Comparison of ENCODE assay signal across 31 cellular contexts in the genomic region with DNA sequence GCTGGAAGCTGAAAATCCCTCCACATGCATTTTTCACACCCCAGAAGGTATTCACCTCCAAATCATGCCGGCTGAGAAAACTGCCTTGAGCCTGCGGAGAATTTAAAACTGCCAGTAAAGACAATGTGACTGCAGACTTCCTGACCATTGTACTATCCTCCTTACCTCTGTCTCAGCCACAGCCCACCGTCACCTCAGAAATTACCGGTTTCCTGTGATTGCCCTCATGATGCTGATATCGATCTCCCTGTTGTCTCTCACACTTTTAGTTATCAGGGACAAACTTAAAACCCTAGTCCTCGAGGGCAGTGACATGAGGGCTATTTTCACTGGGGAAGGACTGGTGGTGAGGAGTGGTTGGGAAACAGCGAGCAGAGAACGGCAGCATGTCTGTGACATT. TPM values are rescaled to one million over a fixed set of nuclear protein-coding genes. Genes with fewer than 3 reads are reported as not detected.
"Had no signal": no experiment of that assay in that cellular context is flagged by ENCODE, and none has a peak within 500 bp of the region (broad histone marks: within the 10 kb centered on the region; RNA-seq: fewer than 3 reads in every experiment).

No MANE protein-coding gene starts in this region.

- DNase-seq: natural killer cell; occipital lobe; ovary; posterior cingulate gyrus; psoas muscle; right cardiac atrium; right lobe of liver; sigmoid colon; small intestine; stimulated activated CD4-positive, alpha-beta T cell treated with anti-CD3 and anti-CD28 coated beads, Interleukin-15, amount 100 ng/mL, for 24 hours; stimulated activated CD4-positive, alpha-beta T cell treated with anti-CD3 and anti-CD28 coated beads, Interleukin-2, amount 100 ng/mL, for 24 hours; stimulated activated CD4-positive, alpha-beta T cell treated with anti-CD3 and anti-CD28 coated beads, Interleukin-2, amount 100 ng/mL, for 48 hours; stimulated activated CD4-positive, alpha-beta T cell treated with anti-CD3 and anti-CD28 coated beads, Interleukin-4, amount 100 ng/mL, for 24 hours; stimulated activated naive B cell treated with anti-CD40 and anti-IgM and Interleukin-4, amounts not matched to agents 10 μg/mL and 1 μg/mL and 100 μg/mL, for 72 hours; stimulated activated naive CD4-positive, alpha-beta T cell treated with Interleukin-2 at 50 U/mL for 16 hours; stimulated activated naive CD8-positive, alpha-beta T cell treated with anti-CD3 and anti-CD28 coated beads, Interleukin-15, amount 100 ng/mL, for 72 hours; substantia nigra; testis; tibial artery; transverse colon; upper lobe of right lung; uterus had no signal

- ATAC-seq: natural killer cell; psoas muscle; right cardiac atrium; right lobe of liver; stimulated activated effector memory CD8-positive, alpha-beta T cell treated with anti-CD3 and anti-CD28 coated beads, Interleukin-12 subunit alpha, Interleukin-12 subunit beta, amount 100 ng/mL, for 72 hours; stimulated activated naive B cell treated with anti-CD40 and anti-IgM and Interleukin-4, amounts not matched to agents 10 μg/mL and 1 μg/mL and 100 μg/mL, for 72 hours; stimulated activated naive CD8-positive, alpha-beta T cell treated with anti-CD3 and anti-CD28 coated beads, Interleukin-15, amount 100 ng/mL, for 72 hours; upper lobe of right lung had no signal

- H3K27me3 ChIP-seq: neural progenitor cell, ovary, right lobe of liver, testis, uterus had no signal

- H3K36me3 ChIP-seq: neural progenitor cell, ovary, right lobe of liver, sigmoid colon, suprapubic skin, tibial artery, transverse colon, upper lobe of right lung, uterus had no signal

- H3K9me3 Mint-ChIP-seq: natural killer cell; nephron; neural progenitor cell; stimulated activated effector memory CD8-positive, alpha-beta T cell treated with anti-CD3 and anti-CD28 coated beads, Interleukin-12 subunit alpha, Interleukin-12 subunit beta, amount 100 ng/mL, for 72 hours; stimulated activated naive B cell treated with anti-CD40 and anti-IgM and Interleukin-4, amounts not matched to agents 10 μg/mL and 1 μg/mL and 100 μg/mL, for 72 hours; stimulated activated naive CD8-positive, alpha-beta T cell treated with anti-CD3 and anti-CD28 coated beads, Interleukin-15, amount 100 ng/mL, for 72 hours; type B pancreatic cell had no signal

- H3K27ac Mint-ChIP-seq: natural killer cell; nephron; neural progenitor cell; progenitor cell of endocrine pancreas; stimulated activated effector memory CD8-positive, alpha-beta T cell treated with anti-CD3 and anti-CD28 coated beads, Interleukin-12 subunit alpha, Interleukin-12 subunit beta, amount 100 ng/mL, for 72 hours; stimulated activated naive B cell treated with anti-CD40 and anti-IgM and Interleukin-4, amounts not matched to agents 10 μg/mL and 1 μg/mL and 100 μg/mL, for 72 hours; stimulated activated naive CD8-positive, alpha-beta T cell treated with anti-CD3 and anti-CD28 coated beads, Interleukin-15, amount 100 ng/mL, for 72 hours; type B pancreatic cell had no signal

- H3K4me3 Mint-ChIP-seq: natural killer cell; nephron; neural progenitor cell; stimulated activated effector memory CD8-positive, alpha-beta T cell treated with anti-CD3 and anti-CD28 coated beads, Interleukin-12 subunit alpha, Interleukin-12 subunit beta, amount 100 ng/mL, for 72 hours; stimulated activated naive B cell treated with anti-CD40 and anti-IgM and Interleukin-4, amounts not matched to agents 10 μg/mL and 1 μg/mL and 100 μg/mL, for 72 hours; stimulated activated naive CD8-positive, alpha-beta T cell treated with anti-CD3 and anti-CD28 coated beads, Interleukin-15, amount 100 ng/mL, for 72 hours; type B pancreatic cell had no signal

- H3K4me3 ChIP-seq: neural progenitor cell, ovary, psoas muscle, right lobe of liver, sigmoid colon, suprapubic skin, tibial artery, transverse colon, upper lobe of right lung, uterus had no signal

- H3K9me3 ChIP-seq: ovary, psoas muscle, right lobe of liver, sigmoid colon, suprapubic skin, testis, tibial artery, transverse colon, upper lobe of right lung, uterus had no signal

- H3K4me1 Mint-ChIP-seq: natural killer cell; stimulated activated effector memory CD8-positive, alpha-beta T cell treated with anti-CD3 and anti-CD28 coated beads, Interleukin-12 subunit alpha, Interleukin-12 subunit beta, amount 100 ng/mL, for 72 hours; stimulated activated naive B cell treated with anti-CD40 and anti-IgM and Interleukin-4, amounts not matched to agents 10 μg/mL and 1 μg/mL and 100 μg/mL, for 72 hours; stimulated activated naive CD8-positive, alpha-beta T cell treated with anti-CD3 and anti-CD28 coated beads, Interleukin-15, amount 100 ng/mL, for 72 hours had no signal

- H3K4me1 ChIP-seq: neural progenitor cell, parathyroid adenoma, psoas muscle, right lobe of liver, sigmoid colon, testis, tibial artery, transverse colon, upper lobe of right lung, uterus had no signal

- H3K36me3 Mint-ChIP-seq: natural killer cell; neural progenitor cell; stimulated activated effector memory CD8-positive, alpha-beta T cell treated with anti-CD3 and anti-CD28 coated beads, Interleukin-12 subunit alpha, Interleukin-12 subunit beta, amount 100 ng/mL, for 72 hours; stimulated activated naive B cell treated with anti-CD40 and anti-IgM and Interleukin-4, amounts not matched to agents 10 μg/mL and 1 μg/mL and 100 μg/mL, for 72 hours; type B pancreatic cell had no signal

RNA-seq across cellular contexts. Expression of gene FOXQ1, which starts 30.2 kb away (rescaled TPM):
- total RNA-seq: natural killer cell, psoas muscle, right cardiac atrium, skeletal muscle tissue had no signal
- polyA plus RNA-seq: neural cell, right cardiac atrium had no signal
